Comparison of ENCODE assay signal across 15 cellular contexts in the genomic region with DNA sequence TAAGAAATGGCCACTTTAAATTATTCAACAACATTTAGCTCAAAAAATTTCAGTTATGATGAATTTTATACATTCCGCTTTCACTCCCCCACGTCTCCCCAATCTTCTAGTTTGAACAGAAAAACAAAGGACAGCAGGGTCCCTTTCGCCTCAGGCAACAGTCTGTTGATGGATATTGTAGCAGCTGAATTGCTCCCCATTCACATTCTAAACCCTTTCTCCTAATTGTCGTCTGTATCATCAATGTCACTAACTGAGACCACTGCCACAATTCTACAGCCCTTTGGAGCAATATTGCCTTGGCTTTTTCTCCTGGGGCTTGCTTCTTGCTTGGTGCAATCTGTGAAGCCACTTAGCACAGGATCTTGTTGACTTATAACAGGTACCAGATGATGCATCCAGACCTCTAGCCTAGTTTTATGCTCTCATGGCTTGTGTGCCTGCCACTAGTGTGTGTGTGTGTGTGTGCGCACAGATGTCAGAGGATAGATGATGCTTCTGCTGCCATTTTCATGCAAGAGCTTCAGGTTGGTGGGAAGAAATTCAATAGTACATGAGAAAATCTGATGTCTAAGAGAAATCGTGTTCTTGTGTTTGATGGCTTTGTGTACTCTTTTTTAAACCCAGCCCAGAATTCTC.
"Had no signal": no experiment of that assay in that cellular context is flagged by ENCODE, and none has a peak within 500 bp of the region (broad histone marks: within the 10 kb centered on the region; RNA-seq: fewer than 3 reads in every experiment).

No MANE protein-coding gene starts in this region.

- H3K4me3 ChIP-seq: colonic mucosa, psoas muscle, spleen had no signal

- H3K4me1 ChIP-seq: colonic mucosa, foreskin keratinocyte, psoas muscle, spleen had no signal

- H3K27me3 ChIP-seq: colonic mucosa, foreskin keratinocyte, spleen had no signal

- H3K9me3 ChIP-seq: colonic mucosa, psoas muscle, spleen had no signal

- H3K36me3 ChIP-seq: colonic mucosa, spleen had no signal

- ATAC-seq: foreskin keratinocyte; naive thymus-derived CD8-positive, alpha-beta T cell; psoas muscle; sciatic nerve had no signal

- DNase-seq: activated CD4-positive, alpha-beta T cell treated with anti-CD3 and anti-CD28 coated beads, Interleukin-2, amount 10 ng/mL, durations not matched to agents 7 days and 5 days; activated CD4-positive, CD25-positive, alpha-beta regulatory T cell; activated CD8-positive, alpha-beta memory T cell treated with anti-CD3 and anti-CD28 coated beads for 24 hours; activated naive CD4-positive, alpha-beta T cell treated with Interleukin-2 at 50 U/mL for 16 hours; caudate nucleus; colonic mucosa; foreskin keratinocyte; head of caudate nucleus; naive thymus-derived CD8-positive, alpha-beta T cell; nucleus accumbens; psoas muscle; spleen; stimulated activated naive CD4-positive, alpha-beta T cell treated with Interleukin-2 at 50 U/mL for 16 hours; trophoblast cell had no signal

- H3K27ac ChIP-seq: colonic mucosa, foreskin keratinocyte, psoas muscle, spleen had no signal
